In genomic region chr13:32080328-32080744, GRCh38 we compare ENCODE assay signal across 11 cellular contexts.
"Had no signal": no experiment of that assay in that cellular context is flagged by ENCODE, and none has a peak within 500 bp of the region (broad histone marks: within the 10 kb centered on the region; RNA-seq: fewer than 3 reads in every experiment).

No MANE protein-coding gene starts in this region.

- H3K4me3 ChIP-seq: adrenal gland, stomach had no signal

- DNase-seq: activated CD4-positive, alpha-beta T cell treated with anti-CD3 and anti-CD28 coated beads for 48 hours; activated naive CD4-positive, alpha-beta T cell treated with anti-CD3 and anti-CD28 coated beads, Interleukin-2, amount 50 U/mL, for 16 hours; adrenal gland; central memory CD4-positive, alpha-beta T cell; hypothalamus; nephron progenitor cell; stimulated activated CD4-positive, alpha-beta T cell treated with anti-CD3 and anti-CD28 coated beads, Interleukin-15, amount 100 ng/mL, for 24 hours; stimulated activated CD4-positive, alpha-beta T cell treated with anti-CD3 and anti-CD28 coated beads, Interleukin-4, amount 100 ng/mL, for 24 hours; stomach had no signal

- H3K27me3 ChIP-seq: adrenal gland, stomach had no signal

- H3K4me1 ChIP-seq: adrenal gland had no signal

- FAIRE-seq: urothelium cell line had no signal

- H3K27ac ChIP-seq: stomach had no signal

- ATAC-seq: WTC11 had no signal

- H3K36me3 ChIP-seq: adrenal gland had no signal

- H3K9me3 ChIP-seq: adrenal gland, stomach had no signal
